In the genomic region with DNA sequence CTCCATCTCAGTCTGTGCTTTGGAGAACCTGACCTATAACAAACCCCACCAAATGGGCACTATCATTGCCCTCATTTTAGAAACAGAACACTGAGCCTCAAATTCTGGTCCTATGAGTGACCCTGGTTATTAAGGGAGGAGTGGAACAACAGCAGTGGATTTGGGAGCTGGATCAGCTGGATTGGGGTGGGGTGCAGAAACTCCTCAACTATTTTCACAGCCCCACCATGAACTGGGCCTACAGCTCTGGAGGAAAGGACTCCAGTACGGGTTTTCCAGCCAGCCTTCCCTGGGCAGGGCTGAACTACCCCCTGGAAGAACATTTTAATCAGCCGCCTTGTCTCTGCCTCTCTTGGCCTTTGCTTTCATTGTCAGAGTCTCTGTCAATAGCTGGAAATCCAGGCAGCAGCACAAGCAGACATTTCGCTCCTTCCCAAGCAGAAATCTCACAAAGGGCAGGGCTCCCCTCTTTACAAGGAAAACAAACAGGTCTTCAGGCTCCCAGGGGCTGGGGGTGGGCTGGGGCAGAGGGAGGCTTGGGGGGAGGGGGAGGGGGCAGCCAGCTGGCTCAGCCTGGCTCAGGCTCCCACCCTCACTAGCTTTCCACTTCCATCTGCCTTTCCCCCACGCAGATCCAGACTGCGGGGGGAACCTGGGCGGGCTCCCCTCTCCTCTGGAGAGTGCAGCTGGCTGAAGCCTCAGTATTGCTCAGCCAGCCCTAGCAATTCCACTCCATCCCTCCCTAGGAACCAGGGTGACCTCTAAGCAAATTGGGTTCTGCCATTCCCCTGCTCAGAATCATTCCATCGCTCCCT, we compare ENCODE assay signal across 8 cellular contexts. TPM values are rescaled to one million over a fixed set of nuclear protein-coding genes. Genes with fewer than 3 reads are reported as not detected.
DNase-seq lines count a peak whose midpoint lies in the region; ATAC-seq and TF ChIP-seq lines count a peak whose summit lies in the region.

No MANE protein-coding gene starts in this region.

- POLR2A ChIA-PET in HEK293 (lab: Yijun Ruan, JAX) = interaction anchor here (0.6 to 4.2 kb wide), 9 partner anchors 11 to 198 kb away, joined by 4 to 134 read pairs (median 5); a partner anchor contains a TSS

- TF ChIP-seq CTCF in HEK293 (tag by site-specific recombination; IDR thresholded peaks at IDR 0.05) = no peak

- H3K4me1 ChIP-seq in HEK293 (ENCODE audit: control insufficient read depth, insufficient read depth, low read length) = peaks cover 4% of the 10 kb centered on the region

- ATAC-seq in GM21619 (IDR thresholded peaks at IDR 0.05; ENCODE audit: unreplicated experiment) (no peak), GM19324 (IDR thresholded peaks at IDR 0.05; ENCODE audit: low FRiP score, unreplicated experiment) (no peak)

- DNase-seq in NCI-H510A treated with DMSO at 0.1 percent for 48 hours (lab: John Stamatoyannopoulos, UW) (peak; percentile 61), cerebellum (ENCODE audit: low spot score) (peak; percentile 41), left kidney (ENCODE audit: low read depth, low spot score) (peak; percentile 95), T-helper 1 cell (no peak)

- H3K9me3 ChIP-seq in HEK293 (ENCODE audit: control insufficient read depth, insufficient read depth, low read depth, low read length) = no peaks in the 10 kb centered on the region

- CTCF ChIA-PET in HEK293 (lab: Yijun Ruan, JAX) = interaction anchor here (0.6 to 3.4 kb wide), 7 partner anchors 10 to 646 kb away, joined by 3 to 13 read pairs (median 4); no protein-coding TSS in a partner anchor

- H3K36me3 ChIP-seq in HEK293 (ENCODE audit: control insufficient read depth in 2 of 2, insufficient read depth in 1 of 2, low read length in 2 of 2) = no peaks in the 10 kb centered on the region

- H3K27ac ChIP-seq in HEK293 (ENCODE audit: extremely low read depth, low read depth, low read length) (peak overlapping the region; percentile 77), temporal lobe (ENCODE audit: low read depth, low read length) (peak overlapping the region; percentile 25)

- no peak overlapping the region for H3K4me3 ChIP-seq in HEK293 (ENCODE audit: low read depth, low read length)

TF ChIP-seq in HEK293, 187 proteins besides CTCF, POLR2A, EP300 and RAD21 (continues in another document):
- TF ChIP-seq KLF10 (tag by site-specific recombination; IDR thresholded peaks at IDR 0.05) (peak; percentile 83), ZNF843 (tag by site-specific recombination; IDR thresholded peaks at IDR 0.05) (no peak; the same call in 1 of the 2 replicates), ZEB2 (tag by site-specific recombination; IDR thresholded peaks at IDR 0.05) (peak; percentile 60; the same call in 1 of the 2 replicates), ZBTB8A (tag by site-specific recombination; IDR thresholded peaks at IDR 0.05) (no peak; the same call in 1 of the 2 replicates), ZNF10 (tag by site-specific recombination; IDR thresholded peaks at IDR 0.05) (no peak), ZNF211 (tag by site-specific recombination; IDR thresholded peaks at IDR 0.05; ENCODE audit: low read depth) (no peak), ZNF324 (tag by site-specific recombination; IDR thresholded peaks at IDR 0.05) (peak; percentile 90), ZNF677 (tag by site-specific recombination; IDR thresholded peaks at IDR 0.05) (no peak), ZNF624 (tag by site-specific recombination; IDR thresholded peaks at IDR 0.05) (no peak), BCL11B (tag by site-specific recombination; IDR thresholded peaks at IDR 0.05; ENCODE audit: low read depth) (no peak), HOXC10 (CRISPR knock-in tag; IDR thresholded peaks at IDR 0.05) (no peak), GLIS1 (tag by site-specific recombination; IDR thresholded peaks at IDR 0.05) (peak; percentile 96), ZBTB17 (tag by site-specific recombination; IDR thresholded peaks at IDR 0.05) (peak; percentile 85), ZNF404 (tag by site-specific recombination; IDR thresholded peaks at IDR 0.05) (no peak), MZF1 (tag by site-specific recombination; IDR thresholded peaks at IDR 0.05; ENCODE audit: borderline replicate concordance) (no peak; the same call in 1 of the 2 replicates), ZNF37A (tag by site-specific recombination; IDR thresholded peaks at IDR 0.05) (0 out of 2 replicates have a peak, but pooled peaks have one; percentile 36), ZNF24 (tag by site-specific recombination; IDR thresholded peaks at IDR 0.05) (no peak), ZNF830 (tag by site-specific recombination; IDR thresholded peaks at IDR 0.05; ENCODE audit: low read depth) (no peak), KLF7 (tag by site-specific recombination; IDR thresholded peaks at IDR 0.05; ENCODE audit: borderline replicate concordance) (peak; percentile 58; the same call in 1 of the 2 replicates), ZNF174 (tag by site-specific recombination; IDR thresholded peaks at IDR 0.05) (no peak)
- TF ChIP-seq, protein P1, sequence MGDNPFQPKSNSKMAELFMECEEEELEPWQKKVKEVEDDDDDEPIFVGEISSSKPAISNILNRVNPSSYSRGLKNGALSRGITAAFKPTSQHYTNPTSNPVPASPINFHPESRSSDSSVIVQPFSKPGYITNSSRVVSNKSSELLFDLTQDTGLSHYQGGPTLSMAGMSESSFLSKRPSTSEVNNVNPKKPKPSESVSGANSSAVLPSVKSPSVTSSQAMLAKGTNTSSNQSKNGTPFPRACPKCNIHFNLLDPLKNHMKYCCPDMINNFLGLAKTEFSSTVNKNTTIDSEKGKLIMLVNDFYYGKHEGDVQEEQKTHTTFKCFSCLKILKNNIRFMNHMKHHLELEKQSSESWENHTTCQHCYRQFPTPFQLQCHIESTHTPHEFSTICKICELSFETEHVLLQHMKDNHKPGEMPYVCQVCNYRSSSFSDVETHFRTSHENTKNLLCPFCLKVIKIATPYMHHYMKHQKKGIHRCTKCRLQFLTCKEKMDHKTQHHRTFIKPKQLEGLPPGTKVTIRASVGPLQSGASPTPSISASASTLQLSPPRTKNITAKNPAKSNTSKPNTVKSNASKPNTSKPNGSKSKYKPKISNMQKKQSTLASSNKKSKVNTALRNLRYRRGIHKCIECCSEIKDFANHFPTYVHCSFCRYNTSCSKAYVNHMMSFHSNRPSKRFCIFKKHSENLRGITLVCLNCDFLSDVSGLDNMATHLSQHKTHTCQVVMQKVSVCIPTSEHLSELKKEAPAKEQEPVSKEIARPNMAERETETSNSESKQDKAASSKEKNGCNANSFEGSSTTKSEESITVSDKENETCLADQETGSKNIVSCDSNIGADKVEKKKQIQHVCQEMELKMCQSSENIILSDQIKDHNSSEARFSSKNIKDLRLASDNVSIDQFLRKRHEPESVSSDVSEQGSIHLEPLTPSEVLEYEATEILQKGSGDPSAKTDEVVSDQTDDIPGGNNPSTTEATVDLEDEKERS (tag by site-specific recombination; IDR thresholded peaks at IDR 0.05) = peak; percentile 77; the same call in 1 of the 2 replicates
- TF ChIP-seq, protein P2, sequence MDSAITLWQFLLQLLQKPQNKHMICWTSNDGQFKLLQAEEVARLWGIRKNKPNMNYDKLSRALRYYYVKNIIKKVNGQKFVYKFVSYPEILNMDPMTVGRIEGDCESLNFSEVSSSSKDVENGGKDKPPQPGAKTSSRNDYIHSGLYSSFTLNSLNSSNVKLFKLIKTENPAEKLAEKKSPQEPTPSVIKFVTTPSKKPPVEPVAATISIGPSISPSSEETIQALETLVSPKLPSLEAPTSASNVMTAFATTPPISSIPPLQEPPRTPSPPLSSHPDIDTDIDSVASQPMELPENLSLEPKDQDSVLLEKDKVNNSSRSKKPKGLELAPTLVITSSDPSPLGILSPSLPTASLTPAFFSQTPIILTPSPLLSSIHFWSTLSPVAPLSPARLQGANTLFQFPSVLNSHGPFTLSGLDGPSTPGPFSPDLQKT (IDR thresholded peaks at IDR 0.05; ENCODE audit: borderline replicate concordance, low read depth, low read length) = no peak
- TF ChIP-seq, protein P3, sequence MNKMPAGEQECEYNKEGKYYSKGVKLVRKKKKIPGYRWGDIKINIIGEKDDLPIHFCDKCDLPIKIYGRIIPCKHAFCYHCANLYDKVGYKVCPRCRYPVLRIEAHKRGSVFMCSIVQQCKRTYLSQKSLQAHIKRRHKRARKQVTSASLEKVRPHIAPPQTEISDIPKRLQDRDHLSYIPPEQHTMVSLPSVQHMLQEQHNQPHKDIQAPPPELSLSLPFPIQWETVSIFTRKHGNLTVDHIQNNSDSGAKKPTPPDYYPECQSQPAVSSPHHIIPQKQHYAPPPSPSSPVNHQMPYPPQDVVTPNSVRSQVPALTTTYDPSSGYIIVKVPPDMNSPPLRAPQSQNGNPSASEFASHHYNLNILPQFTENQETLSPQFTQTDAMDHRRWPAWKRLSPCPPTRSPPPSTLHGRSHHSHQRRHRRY (tag by site-specific recombination; IDR thresholded peaks at IDR 0.05) = no peak
- TF ChIP-seq, protein P4, sequence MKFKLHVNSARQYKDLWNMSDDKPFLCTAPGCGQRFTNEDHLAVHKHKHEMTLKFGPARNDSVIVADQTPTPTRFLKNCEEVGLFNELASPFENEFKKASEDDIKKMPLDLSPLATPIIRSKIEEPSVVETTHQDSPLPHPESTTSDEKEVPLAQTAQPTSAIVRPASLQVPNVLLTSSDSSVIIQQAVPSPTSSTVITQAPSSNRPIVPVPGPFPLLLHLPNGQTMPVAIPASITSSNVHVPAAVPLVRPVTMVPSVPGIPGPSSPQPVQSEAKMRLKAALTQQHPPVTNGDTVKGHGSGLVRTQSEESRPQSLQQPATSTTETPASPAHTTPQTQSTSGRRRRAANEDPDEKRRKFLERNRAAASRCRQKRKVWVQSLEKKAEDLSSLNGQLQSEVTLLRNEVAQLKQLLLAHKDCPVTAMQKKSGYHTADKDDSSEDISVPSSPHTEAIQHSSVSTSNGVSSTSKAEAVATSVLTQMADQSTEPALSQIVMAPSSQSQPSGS (tag by site-specific recombination; IDR thresholded peaks at IDR 0.05; ENCODE audit: low read depth) = no peak
- TF ChIP-seq, protein P5, sequence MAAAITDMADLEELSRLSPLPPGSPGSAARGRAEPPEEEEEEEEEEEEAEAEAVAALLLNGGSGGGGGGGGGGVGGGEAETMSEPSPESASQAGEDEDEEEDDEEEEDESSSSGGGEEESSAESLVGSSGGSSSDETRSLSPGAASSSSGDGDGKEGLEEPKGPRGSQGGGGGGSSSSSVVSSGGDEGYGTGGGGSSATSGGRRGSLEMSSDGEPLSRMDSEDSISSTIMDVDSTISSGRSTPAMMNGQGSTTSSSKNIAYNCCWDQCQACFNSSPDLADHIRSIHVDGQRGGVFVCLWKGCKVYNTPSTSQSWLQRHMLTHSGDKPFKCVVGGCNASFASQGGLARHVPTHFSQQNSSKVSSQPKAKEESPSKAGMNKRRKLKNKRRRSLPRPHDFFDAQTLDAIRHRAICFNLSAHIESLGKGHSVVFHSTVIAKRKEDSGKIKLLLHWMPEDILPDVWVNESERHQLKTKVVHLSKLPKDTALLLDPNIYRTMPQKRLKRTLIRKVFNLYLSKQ (tag by site-specific recombination; IDR thresholded peaks at IDR 0.05; ENCODE audit: borderline replicate concordance) = no peak

RNA-seq across cellular contexts. Expression of a gene that starts 13.7 kb away (rescaled TPM):
- total RNA-seq in cerebellum = 59.3 TPM
- total RNA-seq in temporal lobe = 104 TPM

Comparison
In these comparisons a context has a peak if more than half of its experiments do, and no peak if none do; other contexts are left out.
1. DNase-seq: peak in NCI-H510A treated with DMSO at 0.1 percent for 48 hours (single experiment), cerebellum (single experiment) and left kidney (single experiment); none in T-helper 1 cell (0 of 5).